In genomic region chr1:19433610-19433999, GRCh38 we compare ENCODE assay signal across 10 cellular contexts. TPM values are rescaled to one million over a fixed set of nuclear protein-coding genes. Genes with fewer than 3 reads are reported as not detected.
DNase-seq lines count a peak whose midpoint lies in the region; ATAC-seq and TF ChIP-seq lines count a peak whose summit lies in the region.
"Had no signal": no experiment of that assay in that cellular context is flagged by ENCODE, and none has a peak within 500 bp of the region (broad histone marks: within the 10 kb centered on the region; RNA-seq: fewer than 3 reads in every experiment).

No MANE protein-coding gene starts in this region.

- peaks cover 90% of the 10 kb centered on the region for H3K79me2 ChIP-seq in hepatocyte

- H3K27me3 Mint-ChIP-seq in WTC11 (ENCODE audit: low read depth) = no peaks in the 10 kb centered on the region

- no peak overlapping the region for H3K4me3 Mint-ChIP-seq in WTC11
- H3K4me3 Mint-ChIP-seq in stimulated activated effector memory CD8-positive, alpha-beta T cell treated with anti-CD3 and anti-CD28 coated beads, Interleukin-12 subunit alpha, Interleukin-12 subunit beta, amount 100 ng/mL, for 72 hours = no peak overlapping the region

- no peaks in the 10 kb centered on the region for H3K9me3 ChIP-seq in hepatocyte (ENCODE audit: low read depth)

- ATAC-seq in WTC11 (no peak), GM18502 (IDR thresholded peaks at IDR 0.05; ENCODE audit: poor library complexity, unreplicated experiment) (no peak)
- no peak for ATAC-seq in stimulated activated effector memory CD8-positive, alpha-beta T cell treated with anti-CD3 and anti-CD28 coated beads, Interleukin-12 subunit alpha, Interleukin-12 subunit beta, amount 100 ng/mL, for 72 hours

- 67% methylated on average over 3 of the region's 3 CpGs for WGBS in hepatocyte (ENCODE audit: low lambda C conversion rate, missing lambda C conversion rate)

- H3K4me3 ChIP-seq in hepatocyte = no peak overlapping the region

- no peaks in the 10 kb centered on the region for H3K9me2 ChIP-seq in hepatocyte (replicated peaks; ENCODE audit: insufficient read depth)

- POLR2A ChIA-PET in WTC11 (lab: Charles Lee) = interaction anchor here (1.0 kb wide), 2 partner anchors 8 to 38 kb away, joined by 3 read pairs; no protein-coding TSS in a partner anchor

- no peak overlapping the region for H2AFZ ChIP-seq in hepatocyte

- no peaks in the 10 kb centered on the region for H3K27me3 ChIP-seq in hepatocyte

- peaks cover 74% of the 10 kb centered on the region for H3K4me1 ChIP-seq in hepatocyte (ENCODE audit: insufficient read depth)

- H3K4me1 Mint-ChIP-seq in WTC11 = peaks cover 19% of the 10 kb centered on the region
- peaks cover 80% of the 10 kb centered on the region for H3K4me1 Mint-ChIP-seq in stimulated activated effector memory CD8-positive, alpha-beta T cell treated with anti-CD3 and anti-CD28 coated beads, Interleukin-12 subunit alpha, Interleukin-12 subunit beta, amount 100 ng/mL, for 72 hours

- TF ChIP-seq CTCF in WTC11 (IDR thresholded peaks at IDR 0.05) = no peak
- TF ChIP-seq CTCF in hepatocyte (IDR thresholded peaks at IDR 0.05; ENCODE audit: poor library complexity) = no peak

- CTCF ChIA-PET in WTC11 (lab: Charles Lee) = interaction anchor here (1.3 kb wide), 1 partner anchor 54 kb away, joined by 3 read pairs; no protein-coding TSS in a partner anchor

- H3K36me3 Mint-ChIP-seq in WTC11 = peaks cover 8% of the 10 kb centered on the region
- peaks cover 40% of the 10 kb centered on the region for H3K36me3 Mint-ChIP-seq in stimulated activated effector memory CD8-positive, alpha-beta T cell treated with anti-CD3 and anti-CD28 coated beads, Interleukin-12 subunit alpha, Interleukin-12 subunit beta, amount 100 ng/mL, for 72 hours

- peak overlapping the region; percentile 7 for H3K4me2 ChIP-seq in hepatocyte

- no peaks in the 10 kb centered on the region for H3K36me3 ChIP-seq in hepatocyte (replicated peaks; ENCODE audit: insufficient read depth, low read depth)

- H3K9me3 Mint-ChIP-seq in WTC11 = no peaks in the 10 kb centered on the region
- H3K9me3 Mint-ChIP-seq in stimulated activated effector memory CD8-positive, alpha-beta T cell treated with anti-CD3 and anti-CD28 coated beads, Interleukin-12 subunit alpha, Interleukin-12 subunit beta, amount 100 ng/mL, for 72 hours = no peaks in the 10 kb centered on the region

- H4K20me1 ChIP-seq in hepatocyte (ENCODE audit: insufficient read depth, poor library complexity, severe bottlenecking) = peaks cover 36% of the 10 kb centered on the region

- H3K27ac Mint-ChIP-seq in WTC11 = peak overlapping the region; percentile 37; the same call in 1 of the 2 replicates
- peak overlapping the region; percentile 88 for H3K27ac Mint-ChIP-seq in stimulated activated effector memory CD8-positive, alpha-beta T cell treated with anti-CD3 and anti-CD28 coated beads, Interleukin-12 subunit alpha, Interleukin-12 subunit beta, amount 100 ng/mL, for 72 hours

- peak; percentile 47 for DNase-seq in EH (ENCODE audit: low read depth)
- DNase-seq in WTC11 (ENCODE audit: low spot score) = no peak
- no peak for DNase-seq in hepatocyte (ENCODE audit: low spot score)
- no peak for DNase-seq in stimulated activated effector memory CD8-positive, alpha-beta T cell treated with anti-CD3 and anti-CD28 coated beads, Interleukin-12 subunit alpha, Interleukin-12 subunit beta, amount 100 ng/mL, for 72 hours (ENCODE audit: low spot score in 2 of 2)
- no peak for DNase-seq in nucleus accumbens (lab: John Stamatoyannopoulos, UW)
- no peak for DNase-seq in NOMO-1 treated with DMSO at 0.1 percent for 48 hours (lab: John Stamatoyannopoulos, UW; ENCODE audit: unreplicated experiment)
- DNase-seq in DMS153 treated with DMSO at 0.1 percent for 48 hours (lab: John Stamatoyannopoulos, UW; ENCODE audit: unreplicated experiment) = no peak
- DNase-seq: midbrain, NCI-H1694 had no signal

- H3K27ac ChIP-seq in hepatocyte = peak overlapping the region; percentile 65

TF ChIP-seq in WTC11, 78 proteins besides CTCF, POLR2A, EP300 and RAD21 (continues in another document):
- TF ChIP-seq CBFB (CRISPR knock-in tag; IDR thresholded peaks at IDR 0.05; ENCODE audit: low read depth) (no peak), FOXP4 (CRISPR knock-in tag; IDR thresholded peaks at IDR 0.05) (no peak), ARID4B (CRISPR knock-in tag; IDR thresholded peaks at IDR 0.05; ENCODE audit: borderline replicate concordance) (no peak), ZSCAN18 (CRISPR knock-in tag; IDR thresholded peaks at IDR 0.05) (no peak), MLX (CRISPR knock-in tag; IDR thresholded peaks at IDR 0.05) (no peak), ZNF512 (CRISPR knock-in tag; IDR thresholded peaks at IDR 0.05; ENCODE audit: borderline replicate concordance) (no peak), ELF4 (CRISPR knock-in tag; IDR thresholded peaks at IDR 0.05; ENCODE audit: low read depth) (no peak), SOX15 (CRISPR knock-in tag; IDR thresholded peaks at IDR 0.05) (no peak)

RNA-seq across cellular contexts. Expression of gene CAPZB, which starts 51.7 kb away (rescaled TPM):
- total RNA-seq in WTC11 (2021) = 348 to 380 TPM (median 363 TPM) in 3 replicates
- total RNA-seq in hepatocyte = 139 and 165 TPM in 2 replicates
- polyA plus RNA-seq in hepatocyte = 260 and 261 TPM in 2 replicates
